In genomic region chr10:91271886-91272285, GRCh38 we compare ENCODE assay signal across 21 cellular contexts.
"Had no signal": no experiment of that assay in that cellular context is flagged by ENCODE, and none has a peak within 500 bp of the region (broad histone marks: within the 10 kb centered on the region; RNA-seq: fewer than 3 reads in every experiment).

No MANE protein-coding gene starts in this region.

- DNase-seq: activated CD4-positive, alpha-beta T cell treated with anti-CD3 and anti-CD28 coated beads for 36 hours; activated CD8-positive, alpha-beta memory T cell treated with anti-CD3 and anti-CD28 coated beads, Interleukin-2, amount 50 U/mL, for 48 hours; activated CD8-positive, alpha-beta T cell treated with anti-CD3 and anti-CD28 coated beads, Interleukin-2, amount 10 ng/mL, durations not matched to agents 7 days and 5 days; activated naive CD4-positive, alpha-beta T cell; activated naive CD8-positive, alpha-beta T cell treated with anti-CD3 and anti-CD28 coated beads, Interleukin-2, amount 50 U/mL, for 24 hours; colonic mucosa; effector CD4-positive, alpha-beta T cell; foreskin keratinocyte; head of caudate nucleus; left cardiac atrium; natural killer cell; psoas muscle; right lobe of liver; stimulated activated CD4-positive, alpha-beta T cell treated with anti-CD3 and anti-CD28 coated beads, Interleukin-1b, Interleukin-23, amount 100 ng/mL, for 48 hours; T1000; tibial artery; uterus had no signal

- ATAC-seq: activated CD4-positive, alpha-beta T cell treated with anti-CD3 and anti-CD28 coated beads for 36 hours; activated CD8-positive, alpha-beta T cell treated with anti-CD3 and anti-CD28 coated beads, Interleukin-2, amount 10 ng/mL, durations not matched to agents 7 days and 5 days; activated naive CD8-positive, alpha-beta T cell treated with anti-CD3 and anti-CD28 coated beads, Interleukin-2, amount 50 U/mL, for 24 hours; foreskin keratinocyte; left cardiac atrium; natural killer cell; psoas muscle; right lobe of liver; stimulated activated memory B cell treated with anti-CD40 and anti-IgM and Interleukin-4, amounts not matched to agents 10 μg/mL and 1 μg/mL and 100 μg/mL, for 72 hours had no signal

- H3K36me3 ChIP-seq: colonic mucosa, uterus had no signal

- H3K27me3 ChIP-seq: colonic mucosa, foreskin keratinocyte, right lobe of liver, spleen, tibial artery, uterus had no signal

- H3K4me1 ChIP-seq: colonic mucosa, foreskin keratinocyte, psoas muscle, right lobe of liver, spleen, tibial artery, uterus had no signal

- H3K9me3 ChIP-seq: colonic mucosa, psoas muscle, right lobe of liver, spleen, tibial artery, uterus had no signal

- H3K4me3 ChIP-seq: colonic mucosa, lung, psoas muscle, right lobe of liver, spleen, tibial artery, uterus had no signal

- H3K27ac ChIP-seq: colonic mucosa, foreskin keratinocyte, psoas muscle, right lobe of liver, spleen, tibial artery, uterus, VCaP had no signal
